ENCODE assay signal across 8 cellular contexts in the genomic region with DNA sequence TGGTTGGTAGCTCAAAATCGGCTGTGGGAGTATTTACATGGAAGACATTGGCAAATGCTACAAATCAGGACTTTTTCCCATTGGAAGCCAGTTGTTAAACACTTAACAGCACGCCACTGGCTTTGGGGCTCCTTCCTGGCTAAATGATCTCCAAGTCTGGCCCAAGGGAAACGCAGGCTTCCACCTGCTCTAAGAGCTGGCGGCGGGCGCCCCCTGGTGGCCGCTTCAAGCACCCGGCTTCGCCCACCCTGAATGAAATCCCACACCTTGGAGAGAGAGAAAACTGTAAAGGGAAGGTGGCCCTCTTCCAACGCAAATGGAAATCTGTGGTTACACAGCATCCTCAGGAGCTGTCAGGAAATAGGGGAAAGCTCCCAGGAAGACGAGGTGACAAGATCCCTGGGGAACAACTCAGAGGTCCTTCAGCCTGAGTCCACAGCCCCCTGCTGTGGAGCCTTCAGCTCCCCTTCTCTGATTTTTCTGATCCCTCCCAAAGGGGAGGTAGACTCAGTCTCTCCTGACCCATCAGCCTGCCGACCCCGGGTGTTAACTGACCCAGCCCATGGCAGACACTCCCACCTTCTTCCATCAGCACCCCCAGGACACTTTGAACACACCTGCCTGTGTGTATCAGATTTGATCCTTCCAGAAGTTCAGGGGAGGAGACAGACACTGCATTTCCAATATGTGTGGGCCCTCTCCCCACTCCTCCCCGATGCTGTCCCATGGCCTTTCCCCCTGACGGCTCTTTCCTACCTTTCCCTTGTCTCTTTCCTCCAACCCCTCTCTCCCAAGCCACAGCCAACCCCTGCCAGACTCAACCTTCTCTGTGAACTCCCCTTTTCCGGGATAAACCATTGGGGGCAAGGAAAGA. TPM values are rescaled to one million over a fixed set of nuclear protein-coding genes. Genes with fewer than 3 reads are reported as not detected.
DNase-seq lines count a peak whose midpoint lies in the region; ATAC-seq, FAIRE-seq and TF ChIP-seq lines count a peak whose summit lies in the region.

No MANE protein-coding gene starts in this region.

- TF ChIP-seq POLR2A in endothelial cell of umbilical vein (IDR thresholded peaks at IDR 0.05; ENCODE audit: low read depth, low read length), result no peak

- no peaks in the 10 kb centered on the region for H4K20me1 ChIP-seq in endothelial cell of umbilical vein (replicated peaks; ENCODE audit: control insufficient read depth, extremely low read depth, insufficient read depth, low read length)

- H3K9me3 ChIP-seq in endothelial cell of umbilical vein (replicated peaks; ENCODE audit: control insufficient read depth, insufficient read depth, low read length), result no peaks in the 10 kb centered on the region

- no peak overlapping the region for H2AFZ ChIP-seq in endothelial cell of umbilical vein (ENCODE audit: low read depth, low read length)

- intact Hi-C loops in endothelial cell of umbilical vein (cut with micrococcal nuclease), result loop anchor here (1.0 to 5.0 kb wide), 5 partner anchors 46 to 185 kb away; partner anchors contain the start of gene FICD

- DNase-seq in AG09309 (ENCODE audit: low read depth) (peak; percentile 73), HuH-7.5 (ENCODE audit: low spot score) (peak; percentile 80), NOMO-1 treated with dmso at 0.1 percent for 144 hours (lab: John Stamatoyannopoulos, UW; ENCODE audit: unreplicated experiment) (peak; percentile 33), endothelial cell of umbilical vein (ENCODE audit: low read depth, low spot score) (peak; percentile 71), middle frontal gyrus (ENCODE audit: extremely low spot score, low spot score) (peak; percentile 65)
- DNase-seq in activated CD8-positive, alpha-beta memory T cell treated with anti-CD3 and anti-CD28 coated beads, Interleukin-2, amount 50 U/mL, for 48 hours, result peak; percentile 93
- DNase-seq in stimulated activated CD8-positive, alpha-beta memory T cell treated with anti-CD3 and anti-CD28 coated beads, Interleukin-7, amount 100 ng/mL, for 24 hours (ENCODE audit: low read depth), result peak; percentile 56

- FAIRE-seq in endothelial cell of umbilical vein (lab: Jason Lieb, UNC), result no peak

- ATAC-seq in GM18909 (IDR thresholded peaks at IDR 0.05; ENCODE audit: poor library complexity, unreplicated experiment), result peak; percentile 45

- H3K27me3 ChIP-seq in endothelial cell of umbilical vein (ENCODE audit: control insufficient read depth in 2 of 2, insufficient read depth in 2 of 2, low read length in 2 of 2), result no peaks in the 10 kb centered on the region

- CTCF ChIA-PET in endothelial cell of umbilical vein (lab: Charles Lee), result interaction anchor here (0.8 to 6.3 kb wide), 29 partner anchors 10 to 332 kb away, joined by 3 to 86 read pairs (median 6); partner anchors contain the start of genes ISCU and SELPLG

- peak; percentile 97 for TF ChIP-seq CTCF in AG09309 (IDR thresholded peaks at IDR 0.05; ENCODE audit: control insufficient read depth, insufficient read depth, low read depth, low read length, missing control alignments)
- peak; percentile 92 to 96 for TF ChIP-seq CTCF in endothelial cell of umbilical vein (IDR thresholded peaks at IDR 0.05; ENCODE audit: extremely low read depth in 1 of 2, insufficient read depth in 1 of 2, low read depth in 1 of 2, low read length in 2 of 2)

- H3K27ac ChIP-seq in endothelial cell of umbilical vein (ENCODE audit: insufficient read depth, low read depth, low read length), result no peak overlapping the region

- no peaks in the 10 kb centered on the region for H3K36me3 ChIP-seq in endothelial cell of umbilical vein (ENCODE audit: control insufficient read depth in 2 of 2, extremely low read depth in 1 of 2, insufficient read depth in 2 of 2, low read length in 2 of 2)

- H3K4me2 ChIP-seq in endothelial cell of umbilical vein (ENCODE audit: insufficient read depth, low read length), result no peak overlapping the region

- H3K4me1 ChIP-seq in endothelial cell of umbilical vein (ENCODE audit: control insufficient read depth, extremely low read depth, insufficient read depth, low read length), result peaks cover 13% of the 10 kb centered on the region

- no peak overlapping the region for H3K4me3 ChIP-seq in AG09309 (ENCODE audit: control insufficient read depth, low read depth, low read length)
- H3K4me3 ChIP-seq in endothelial cell of umbilical vein (replicated peaks in 1 of 3; ENCODE audit: insufficient read depth in 1 of 3, low read depth in 1 of 3, low read length in 3 of 3), result no peak overlapping the region

- no peaks in the 10 kb centered on the region for H3K9me1 ChIP-seq in endothelial cell of umbilical vein (replicated peaks; ENCODE audit: control insufficient read depth, extremely low read depth, insufficient read depth, low read length)

- no peaks in the 10 kb centered on the region for H3K79me2 ChIP-seq in endothelial cell of umbilical vein (ENCODE audit: control insufficient read depth, insufficient read depth, low read length)

- POLR2A ChIA-PET in endothelial cell of umbilical vein (lab: Charles Lee), result interaction anchor here (0.6 kb wide), 1 partner anchor 10 kb away, joined by 4 read pairs; no protein-coding TSS in a partner anchor

- H3K9ac ChIP-seq in endothelial cell of umbilical vein (replicated peaks; ENCODE audit: extremely low read depth, insufficient read depth, low read length), result no peak overlapping the region

- no TSS peak for BruUV-seq in endothelial cell of umbilical vein (replicated peaks; lab: Mats Ljungman, UMichigan)

- dilution Hi-C loops in endothelial cell of umbilical vein (cut with MboI; ENCODE audit: extremely low pct_ligation_motif_present, low sequenced_read_pairs), result no loop called here

TF ChIP-seq in endothelial cell of umbilical vein, 7 proteins besides CTCF, POLR2A, EP300 and RAD21:
- TF ChIP-seq JUN (IDR thresholded peaks at IDR 0.05; ENCODE audit: borderline replicate concordance, insufficient read depth, insufficient read length, low read depth) (no peak), EZH2 (IDR thresholded peaks at IDR 0.05; ENCODE audit: borderline replicate concordance, low read depth, low read length, severe bottlenecking) (no peak), POLR2AphosphoS5 (IDR thresholded peaks at IDR 0.05; ENCODE audit: insufficient read depth, low read depth, low read length) (no peak), MYC (IDR thresholded peaks at IDR 0.05; ENCODE audit: low read depth, low read length) (no peak), FOS (IDR thresholded peaks at IDR 0.05; ENCODE audit: borderline replicate concordance, insufficient read depth, low read length) (no peak), GATA2 (IDR thresholded peaks at IDR 0.05; ENCODE audit: insufficient read depth, insufficient read length, low read depth, low read length) (no peak)
- TF ChIP-seq, protein P1, sequence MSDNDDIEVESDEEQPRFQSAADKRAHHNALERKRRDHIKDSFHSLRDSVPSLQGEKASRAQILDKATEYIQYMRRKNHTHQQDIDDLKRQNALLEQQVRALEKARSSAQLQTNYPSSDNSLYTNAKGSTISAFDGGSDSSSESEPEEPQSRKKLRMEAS (IDR thresholded peaks at IDR 0.05; ENCODE audit: insufficient read depth, insufficient read length), result no peak

RNA-seq across cellular contexts. Expression of gene SELPLG, which starts 15.4 kb away (rescaled TPM):
- 0.62 and 1.2 TPM in 2 replicates for total RNA-seq in endothelial cell of umbilical vein
- polyA plus RNA-seq in endothelial cell of umbilical vein, result 1.0 and 1.8 TPM in 2 replicates
- polyA plus RNA-seq in endothelial cell of umbilical vein (2011; cell fraction: cytosol; rRNA removed), result 0.52 and 0.71 TPM in 2 replicates
- 1.0 and 1.6 TPM in 2 replicates for polyA plus RNA-seq in endothelial cell of umbilical vein (2011; cell fraction: nucleus; rRNA removed)
- polyA plus RNA-seq in endothelial cell of umbilical vein (2012), result 0.29 and 0.68 TPM in 2 replicates
- 0.34 and 0.62 TPM in 2 replicates for polyA minus RNA-seq in endothelial cell of umbilical vein
- 1.1 TPM for polyA minus RNA-seq in endothelial cell of umbilical vein (2011; cell fraction: cytosol; rRNA and poly(A)+ RNA removed)
- 0.53 and 0.91 TPM in 2 replicates for polyA minus RNA-seq in endothelial cell of umbilical vein (2011; cell fraction: nucleus; rRNA and poly(A)+ RNA removed)

RNA-seq across cellular contexts. Expression of gene TMEM119, which starts 20.4 kb away (rescaled TPM):
- not detected in 2 replicates for total RNA-seq in endothelial cell of umbilical vein
- not detected in 2 replicates for polyA plus RNA-seq in endothelial cell of umbilical vein
- polyA plus RNA-seq in endothelial cell of umbilical vein (2011; cell fraction: cytosol; rRNA removed), result not detected in 2 replicates
- not detected in 2 replicates for polyA plus RNA-seq in endothelial cell of umbilical vein (2011; cell fraction: nucleus; rRNA removed)
- not detected in 2 replicates for polyA plus RNA-seq in endothelial cell of umbilical vein (2012)
- polyA minus RNA-seq in endothelial cell of umbilical vein, result not detected in 2 replicates
- polyA minus RNA-seq in endothelial cell of umbilical vein (2011; cell fraction: cytosol; rRNA and poly(A)+ RNA removed), result not detected
- not detected in 2 replicates for polyA minus RNA-seq in endothelial cell of umbilical vein (2011; cell fraction: nucleus; rRNA and poly(A)+ RNA removed)

RNA-seq across cellular contexts. Expression of gene ISCU, which starts 55.9 kb away (rescaled TPM):
- total RNA-seq in endothelial cell of umbilical vein, result 74.8 and 75.0 TPM in 2 replicates
- 65.0 and 78.6 TPM in 2 replicates for polyA plus RNA-seq in endothelial cell of umbilical vein
- 88.6 and 96.2 TPM in 2 replicates for polyA plus RNA-seq in endothelial cell of umbilical vein (2011; cell fraction: cytosol; rRNA removed)
- polyA plus RNA-seq in endothelial cell of umbilical vein (2011; cell fraction: nucleus; rRNA removed), result 193 and 227 TPM in 2 replicates
- polyA plus RNA-seq in endothelial cell of umbilical vein (2012), result 98.1 and 134 TPM in 2 replicates
- 57.8 and 58.6 TPM in 2 replicates for polyA minus RNA-seq in endothelial cell of umbilical vein
- polyA minus RNA-seq in endothelial cell of umbilical vein (2011; cell fraction: cytosol; rRNA and poly(A)+ RNA removed), result 28.8 TPM
- 26.9 and 38.7 TPM in 2 replicates for polyA minus RNA-seq in endothelial cell of umbilical vein (2011; cell fraction: nucleus; rRNA and poly(A)+ RNA removed)

RNA-seq across cellular contexts. Expression of gene SART3, which starts 57.3 kb away (rescaled TPM):
- total RNA-seq in endothelial cell of umbilical vein, result 48.1 and 50.7 TPM in 2 replicates
- polyA plus RNA-seq in endothelial cell of umbilical vein, result 6.7 and 13.9 TPM in 2 replicates
- polyA plus RNA-seq in endothelial cell of umbilical vein (2011; cell fraction: cytosol; rRNA removed), result 15.8 and 16.0 TPM in 2 replicates
- 63.9 and 70.1 TPM in 2 replicates for polyA plus RNA-seq in endothelial cell of umbilical vein (2011; cell fraction: nucleus; rRNA removed)
- polyA plus RNA-seq in endothelial cell of umbilical vein (2012), result 35.0 and 37.2 TPM in 2 replicates
- polyA minus RNA-seq in endothelial cell of umbilical vein, result 45.0 and 49.8 TPM in 2 replicates
- polyA minus RNA-seq in endothelial cell of umbilical vein (2011; cell fraction: cytosol; rRNA and poly(A)+ RNA removed), result 16.8 TPM
- polyA minus RNA-seq in endothelial cell of umbilical vein (2011; cell fraction: nucleus; rRNA and poly(A)+ RNA removed), result 112 and 125 TPM in 2 replicates

Comparison
In these comparisons a context has a peak if more than half of its experiments do, and no peak if none do; other contexts are left out.
1. DNase-seq: peak in every context shown above with its lines; median percentile 93 in activated CD8-positive, alpha-beta memory T cell treated with anti-CD3 and anti-CD28 coated beads, Interleukin-2, amount 50 U/mL, for 48 hours; 80 in HuH-7.5; 73 in AG09309; 71 in endothelial cell of umbilical vein; 65 in middle frontal gyrus; 56 in stimulated activated CD8-positive, alpha-beta memory T cell treated with anti-CD3 and anti-CD28 coated beads, Interleukin-7, amount 100 ng/mL, for 24 hours; 33 in NOMO-1 treated with dmso at 0.1 percent for 144 hours.